ENCODE assay signal across 29 cellular contexts in genomic region chr2:183532514-183532913, GRCh38.
A peak's percentile ranks its signal among the peaks of the same experiment; 100 is the strongest.
DNase-seq lines count a peak whose midpoint lies in the region; ATAC-seq and TF ChIP-seq lines count a peak whose summit lies in the region.
"Had no signal": no experiment of that assay in that cellular context is flagged by ENCODE, and none has a peak within 500 bp of the region (broad histone marks: within the 10 kb centered on the region; RNA-seq: fewer than 3 reads in every experiment).

No MANE protein-coding gene starts in this region.

- H3K4me1 Mint-ChIP-seq in GM23338: peaks cover 66% of the 10 kb centered on the region
- H3K4me1 Mint-ChIP-seq: activated CD4-positive, alpha-beta T cell treated with anti-CD3 and anti-CD28 coated beads for 36 hours; activated naive CD8-positive, alpha-beta T cell treated with anti-CD3 and anti-CD28 coated beads, Interleukin-2, amount 50 U/mL, for 24 hours; naive thymus-derived CD8-positive, alpha-beta T cell; stimulated activated effector memory CD8-positive, alpha-beta T cell treated with anti-CD3 and anti-CD28 coated beads, Interleukin-12 subunit alpha, Interleukin-12 subunit beta, amount 100 ng/mL, for 72 hours; T-helper 17 cell had no signal

- H3F3A ChIP-seq in GM23338 (replicated peaks; ENCODE audit: low read depth) (no peaks in the 10 kb centered on the region), PC-9 (ENCODE audit: insufficient read depth, low read depth) (no peaks in the 10 kb centered on the region)

- CTCF ChIA-PET in PC-9 (lab: Charles Lee): no interaction called here

- no peak overlapping the region for H3K4ac ChIP-seq in mesenchymal stem cell (ENCODE audit: low read depth in 1 of 2, low read length in 2 of 2)

- H3K18ac ChIP-seq in mesenchymal stem cell (ENCODE audit: low read depth in 1 of 2, low read length in 2 of 2): no peak overlapping the region

- DNase-seq in GM23338 (ENCODE audit: low spot score): peak; percentile 93
- peak; percentile 35 to 68 for DNase-seq in PC-9
- peak; percentile 56 for DNase-seq in islet precursor cell
- no peak for DNase-seq in activated naive CD4-positive, alpha-beta T cell treated with Interleukin-2 at 50 U/mL for 16 hours
- DNase-seq in mesenchymal stem cell: no peak
- no peak for DNase-seq in glomerular visceral epithelial cell (ENCODE audit: extremely low spot score)
- DNase-seq: activated CD4-positive, alpha-beta T cell treated with anti-CD3 and anti-CD28 coated beads for 36 hours; activated gamma-delta T cell; activated naive CD8-positive, alpha-beta T cell treated with anti-CD3 and anti-CD28 coated beads, Interleukin-2, amount 50 U/mL, for 24 hours; BE2C; DMS79; effector memory CD4-positive, alpha-beta T cell; esophagus squamous epithelium; IMR-90; left lung; midbrain; naive thymus-derived CD8-positive, alpha-beta T cell; NCI-H1417; NCI-H524; retina; small intestine; stimulated activated CD4-positive, alpha-beta T cell treated with anti-CD3 and anti-CD28 coated beads, Interleukin-2, amount 100 ng/mL, for 24 hours; substantia nigra; T-helper 17 cell had no signal

- H3K27me3 Mint-ChIP-seq in GM23338 (ENCODE audit: insufficient read depth, low read depth, poor library complexity): peaks cover 1% of the 10 kb centered on the region
- H3K27me3 Mint-ChIP-seq: activated CD4-positive, alpha-beta T cell treated with anti-CD3 and anti-CD28 coated beads for 36 hours; activated naive CD8-positive, alpha-beta T cell treated with anti-CD3 and anti-CD28 coated beads, Interleukin-2, amount 50 U/mL, for 24 hours; naive thymus-derived CD8-positive, alpha-beta T cell; T-helper 17 cell had no signal

- H2BK5ac ChIP-seq in mesenchymal stem cell (ENCODE audit: low read depth, low read length, poor library complexity, severe bottlenecking): no peak overlapping the region

- no peak overlapping the region for H3K14ac ChIP-seq in mesenchymal stem cell (ENCODE audit: low read length in 2 of 2)

- no peak overlapping the region for H3K23ac ChIP-seq in mesenchymal stem cell (ENCODE audit: low read length in 2 of 2)

- no peak overlapping the region for H2BK12ac ChIP-seq in mesenchymal stem cell (ENCODE audit: low read length in 2 of 2)

- H3K27me3 ChIP-seq in GM23338 (ENCODE audit: insufficient read depth) (no peaks in the 10 kb centered on the region), PC-9 (ENCODE audit: insufficient read depth, low read depth) (no peaks in the 10 kb centered on the region), mesenchymal stem cell (ENCODE audit: control insufficient read depth in 1 of 2, insufficient read depth in 1 of 2, low read length in 2 of 2) (no peaks in the 10 kb centered on the region)
- H3K27me3 ChIP-seq: BE2C, esophagus squamous epithelium, gastroesophageal sphincter, left lung had no signal

- POLR2A ChIA-PET in PC-9 (lab: Charles Lee; ENCODE audit: unreplicated experiment): no interaction called here

- TF ChIP-seq CTCF in GM23338 (conservative IDR thresholded peaks at IDR 0.05; ENCODE audit: low read depth in 2 of 2) (no peak), PC-9 (conservative IDR thresholded peaks at IDR 0.05) (no peak)

- H3K79me1 ChIP-seq in mesenchymal stem cell (replicated peaks; ENCODE audit: low read length, poor library complexity, severe bottlenecking): no peaks in the 10 kb centered on the region

- no peak overlapping the region for H3K9ac ChIP-seq in mesenchymal stem cell (ENCODE audit: low read length)

- H4K91ac ChIP-seq in mesenchymal stem cell (ENCODE audit: low read length): no peak overlapping the region

- H3K36me3 ChIP-seq in GM23338 (ENCODE audit: insufficient read depth) (no peaks in the 10 kb centered on the region), PC-9 (ENCODE audit: low read depth) (no peaks in the 10 kb centered on the region), mesenchymal stem cell (ENCODE audit: control insufficient read depth in 1 of 2, insufficient read depth in 2 of 2, low read depth in 1 of 2, low read length in 2 of 2) (no peaks in the 10 kb centered on the region)
- H3K36me3 ChIP-seq: BE2C, esophagus squamous epithelium, gastroesophageal sphincter, left lung had no signal

- peaks cover 2% of the 10 kb centered on the region; the same call in 1 of the 2 replicates for H3K9me2 ChIP-seq in GM23338 (ENCODE audit: insufficient read depth)
- H3K9me2 ChIP-seq in PC-9 (ENCODE audit: insufficient read depth): no peaks in the 10 kb centered on the region

- ATAC-seq in GM23338: peak; percentile 96
- ATAC-seq in esophagus mucosa: peak; percentile 69
- ATAC-seq in GM21825 (IDR thresholded peaks at IDR 0.05; ENCODE audit: unreplicated experiment): no peak
- ATAC-seq: activated CD4-positive, alpha-beta T cell treated with anti-CD3 and anti-CD28 coated beads for 36 hours; activated naive CD8-positive, alpha-beta T cell treated with anti-CD3 and anti-CD28 coated beads, Interleukin-2, amount 50 U/mL, for 24 hours; gastroesophageal sphincter; left lung; naive thymus-derived CD8-positive, alpha-beta T cell; stimulated activated effector memory CD8-positive, alpha-beta T cell treated with anti-CD3 and anti-CD28 coated beads, Interleukin-12 subunit alpha, Interleukin-12 subunit beta, amount 100 ng/mL, for 72 hours; T-helper 17 cell had no signal

- H3K4me1 ChIP-seq in GM23338 (ENCODE audit: insufficient read depth): peaks cover 53% of the 10 kb centered on the region
- peaks cover 6% of the 10 kb centered on the region; the same call in 1 of the 2 replicates for H3K4me1 ChIP-seq in PC-9 (replicated peaks; ENCODE audit: insufficient read depth)
- no peaks in the 10 kb centered on the region for H3K4me1 ChIP-seq in mesenchymal stem cell (ENCODE audit: control insufficient read depth, insufficient read depth, low read depth, low read length)
- H3K4me1 ChIP-seq: BE2C, esophagus squamous epithelium, gastroesophageal sphincter, left lung had no signal

- H3K4me3 Mint-ChIP-seq in GM23338: peak overlapping the region; percentile 55
- H3K4me3 Mint-ChIP-seq: activated CD4-positive, alpha-beta T cell treated with anti-CD3 and anti-CD28 coated beads for 36 hours; activated naive CD8-positive, alpha-beta T cell treated with anti-CD3 and anti-CD28 coated beads, Interleukin-2, amount 50 U/mL, for 24 hours; naive thymus-derived CD8-positive, alpha-beta T cell; stimulated activated effector memory CD8-positive, alpha-beta T cell treated with anti-CD3 and anti-CD28 coated beads, Interleukin-12 subunit alpha, Interleukin-12 subunit beta, amount 100 ng/mL, for 72 hours; T-helper 17 cell had no signal

- no peaks in the 10 kb centered on the region; the same call in 2 of the 3 replicates for H3K9me3 Mint-ChIP-seq in GM23338

- H3K4me2 ChIP-seq in GM23338: peak overlapping the region; percentile 50
- H3K4me2 ChIP-seq in PC-9: 0 out of 2 replicates have a peak overlapping the region, but pooled peaks have one; percentile 12
- no peak overlapping the region for H3K4me2 ChIP-seq in mesenchymal stem cell (ENCODE audit: low read length, poor library complexity, severe bottlenecking)

- no peak overlapping the region for H3K27ac Mint-ChIP-seq in GM23338
- H3K27ac Mint-ChIP-seq: activated CD4-positive, alpha-beta T cell treated with anti-CD3 and anti-CD28 coated beads for 36 hours; activated naive CD8-positive, alpha-beta T cell treated with anti-CD3 and anti-CD28 coated beads, Interleukin-2, amount 50 U/mL, for 24 hours; stimulated activated effector memory CD8-positive, alpha-beta T cell treated with anti-CD3 and anti-CD28 coated beads, Interleukin-12 subunit alpha, Interleukin-12 subunit beta, amount 100 ng/mL, for 72 hours; T-helper 17 cell had no signal

- intact Hi-C loops in PC-9 (cut with micrococcal nuclease; ENCODE audit: unreplicated experiment): no loop called here

- no peak overlapping the region for H2AFZ ChIP-seq in GM23338
- no peak overlapping the region for H2AFZ ChIP-seq in PC-9
- no peak overlapping the region for H2AFZ ChIP-seq in mesenchymal stem cell (ENCODE audit: low read depth, low read length)

- H3K36me3 Mint-ChIP-seq in GM23338 (ENCODE audit: low read depth): peaks cover 4% of the 10 kb centered on the region; the same call in 2 of the 3 replicates
- H3K36me3 Mint-ChIP-seq: stimulated activated effector memory CD8-positive, alpha-beta T cell treated with anti-CD3 and anti-CD28 coated beads, Interleukin-12 subunit alpha, Interleukin-12 subunit beta, amount 100 ng/mL, for 72 hours had no signal

- H2AK5ac ChIP-seq in mesenchymal stem cell (ENCODE audit: low read length, severe bottlenecking): no peak overlapping the region

- H4K20me1 ChIP-seq in GM23338 (replicated peaks; ENCODE audit: insufficient read depth) (no peaks in the 10 kb centered on the region), PC-9 (ENCODE audit: insufficient read depth) (no peaks in the 10 kb centered on the region)

- no peak overlapping the region for H2BK15ac ChIP-seq in mesenchymal stem cell (ENCODE audit: low read depth, poor library complexity, severe bottlenecking)

- H4K8ac ChIP-seq in mesenchymal stem cell (ENCODE audit: low read length): no peak overlapping the region

- H3K79me2 ChIP-seq in GM23338 (replicated peaks; ENCODE audit: insufficient read depth) (no peaks in the 10 kb centered on the region), PC-9 (ENCODE audit: low read depth) (no peaks in the 10 kb centered on the region)

- no CpG with 5 or more reads among the region's 3 CpGs for WGBS in mesenchymal stem cell

- no peak overlapping the region for H2BK120ac ChIP-seq in mesenchymal stem cell (ENCODE audit: low read depth, low read length)

- no TSS peak for BruUV-seq in PC-9 (replicated peaks; lab: Mats Ljungman, UMichigan)

- H3K9me3 ChIP-seq in PC-9 (ENCODE audit: insufficient read depth, low read depth) (no peaks in the 10 kb centered on the region), mesenchymal stem cell (ENCODE audit: control insufficient read depth, low read length) (peaks cover under 1% of the 10 kb centered on the region)
- H3K9me3 ChIP-seq: BE2C, esophagus squamous epithelium, gastroesophageal sphincter, left lung had no signal

- no peak overlapping the region for H3K27ac ChIP-seq in GM23338 (ENCODE audit: low read depth)
- H3K27ac ChIP-seq in PC-9: no peak overlapping the region
- H3K27ac ChIP-seq in mesenchymal stem cell (ENCODE audit: low read length, poor library complexity, severe bottlenecking): no peak overlapping the region
- H3K27ac ChIP-seq: esophagus squamous epithelium, gastroesophageal sphincter, left lung, SK-N-MC had no signal

- H3K4me3 ChIP-seq in GM23338 (peak overlapping the region; percentile 25), PC-9 (no peak overlapping the region), mesenchymal stem cell (ENCODE audit: insufficient read depth in 1 of 2, low read depth in 1 of 2, low read length in 2 of 2) (no peak overlapping the region)
- H3K4me3 ChIP-seq: esophagus squamous epithelium, gastroesophageal sphincter, left lung, SK-N-MC had no signal

TF ChIP-seq in GM23338, 12 proteins besides CTCF, POLR2A, EP300 and RAD21 (continues in another document):
- 0 out of 2 replicates have a peak, but pooled peaks have one; percentile 43 for TF ChIP-seq CREB1 (CRISPR knock-in tag; IDR thresholded peaks at IDR 0.05; ENCODE audit: low read depth)

Comparison
In these comparisons a context has a peak if more than half of its experiments do, and no peak if none do; other contexts are left out.
1. DNase-seq: peak in GM23338 (single experiment), PC-9 (2 of 2) and islet precursor cell (single experiment); none in activated naive CD4-positive, alpha-beta T cell treated with Interleukin-2 at 50 U/mL for 16 hours (single experiment), mesenchymal stem cell (single experiment) and glomerular visceral epithelial cell (single experiment).